In the genomic region with DNA sequence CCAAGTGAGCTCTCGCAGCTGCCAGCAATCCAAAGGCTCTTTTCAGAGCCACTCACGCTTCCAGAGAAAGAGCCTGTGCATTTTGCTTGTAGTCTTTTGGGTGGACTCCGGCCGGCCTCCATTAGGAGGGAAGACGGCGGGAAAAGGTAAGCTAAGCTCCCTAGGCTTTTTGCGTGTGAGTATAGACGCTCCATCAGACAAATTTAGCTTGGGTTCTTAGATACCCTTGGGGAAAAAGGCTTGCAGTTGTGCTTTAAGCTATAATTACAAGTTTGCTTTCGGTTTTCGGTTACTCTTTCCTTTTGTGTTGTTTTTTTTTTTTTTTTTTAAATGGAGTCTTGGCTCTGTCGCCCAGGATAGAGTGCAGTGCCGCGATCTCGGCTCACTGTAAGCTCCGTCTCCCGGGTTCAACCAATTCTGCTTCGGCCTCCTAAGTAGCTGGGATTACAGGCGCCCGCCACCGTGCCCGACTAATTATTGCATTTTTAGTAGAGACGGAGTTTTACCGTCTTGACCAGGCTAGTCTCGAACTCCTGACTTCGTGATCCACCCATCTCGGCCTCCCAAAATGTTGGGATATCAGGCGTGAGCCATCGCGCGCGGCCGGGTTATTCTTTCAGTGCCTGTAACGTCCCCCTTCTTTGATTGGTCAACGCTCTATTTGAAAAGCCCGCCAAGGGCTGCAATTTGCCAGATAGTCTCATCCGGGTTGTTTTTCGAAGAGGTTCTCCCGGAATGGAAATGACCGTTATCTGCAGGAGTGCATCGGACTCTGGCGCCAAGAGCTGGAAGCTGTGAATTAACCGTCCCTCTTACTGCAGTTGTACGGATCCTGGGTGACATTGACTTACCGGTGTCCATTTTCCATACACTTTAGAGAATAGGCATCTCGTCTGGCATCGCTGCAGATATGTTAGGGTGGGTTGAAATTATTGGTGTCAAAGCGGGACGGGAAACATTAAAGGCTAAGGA, we compare ENCODE assay signal across 8 cellular contexts. TPM values are rescaled to one million over a fixed set of nuclear protein-coding genes. Genes with fewer than 3 reads are reported as not detected.
DNase-seq lines count a peak whose midpoint lies in the region; ATAC-seq and TF ChIP-seq lines count a peak whose summit lies in the region.

No MANE protein-coding gene starts in this region.

- no peak for TF ChIP-seq CTCF in Caco-2 (IDR thresholded peaks at IDR 0.05; ENCODE audit: insufficient read depth in 1 of 2, low read depth in 1 of 2, low read length in 1 of 2, severe bottlenecking in 1 of 2, unreplicated experiment in 1 of 2)
- no peak for TF ChIP-seq CTCF in OCI-LY3 (IDR thresholded peaks at IDR 0.05; ENCODE audit: low read depth, low read length)
- no peak for TF ChIP-seq CTCF in esophagus squamous epithelium (IDR thresholded peaks at IDR 0.05)

- intact Hi-C loops in Caco-2 (cut with micrococcal nuclease; ENCODE audit: unreplicated experiment) (loop anchor here (1.0 to 10.0 kb wide), 9 partner anchors 29 to 1867 kb away; a partner anchor contains a TSS), esophagus squamous epithelium (cut with DNase I) (loop anchor here (5.0 to 10.0 kb wide), 2 partner anchors 82 to 729 kb away; a partner anchor contains a TSS)

- 0 to 1% methylated on average over 37 to 45 of the region's 48 CpGs for WGBS in esophagus squamous epithelium, 2 donors

- no peak for TF ChIP-seq RAD21 in Ishikawa (IDR thresholded peaks at IDR 0.05; ENCODE audit: low read depth)

- no peaks in the 10 kb centered on the region for H4K20me1 ChIP-seq in OCI-LY3 (ENCODE audit: insufficient read depth, low read length)

- CTCF ChIA-PET in Caco-2 (lab: Charles Lee) = interaction anchor here (0.9 to 2.0 kb wide), 5 partner anchors 27 to 643 kb away, joined by 3 to 11 read pairs (median 6); a partner anchor contains a TSS

- no TSS peak for BruUV-seq in Caco-2 (replicated peaks; lab: Mats Ljungman, UMichigan)

- peak; percentile 44 for ATAC-seq in stimulated activated memory B cell treated with anti-CD40 and anti-IgM and Interleukin-4, amounts not matched to agents 10 μg/mL and 1 μg/mL and 100 μg/mL, for 72 hours
- no peak for ATAC-seq in GM19395 (IDR thresholded peaks at IDR 0.05; ENCODE audit: unreplicated experiment)

- H3K79me2 ChIP-seq in OCI-LY3 (ENCODE audit: low read length) = peaks cover 6% of the 10 kb centered on the region; the same call in 1 of the 2 replicates

- peaks cover 41% of the 10 kb centered on the region for H3K4me1 Mint-ChIP-seq in Caco-2 (ENCODE audit: low read depth, unreplicated experiment)
- H3K4me1 Mint-ChIP-seq in stimulated activated memory B cell treated with anti-CD40 and anti-IgM and Interleukin-4, amounts not matched to agents 10 μg/mL and 1 μg/mL and 100 μg/mL, for 72 hours = peaks cover 30% of the 10 kb centered on the region

- TF ChIP-seq EP300 in Ishikawa (IDR thresholded peaks at IDR 0.05; ENCODE audit: borderline replicate concordance) = no peak

- DNase-seq in Caco-2 (peak; percentile 84 to 90), esophagus squamous epithelium (lab: John Stamatoyannopoulos, UW) (peak; percentile 41)
- DNase-seq in activated T-cell treated with anti-CD3 and anti-CD28 coated beads, Interleukin-2, amount 50 U/mL, for 48 hours = peak; percentile 85 to 86

- H3K9ac ChIP-seq in OCI-LY3 (ENCODE audit: low read length) = peak overlapping the region; percentile 98
- peak overlapping the region; percentile 98 for H3K9ac ChIP-seq in muscle layer of colon (ENCODE audit: low read length)

- POLR2A ChIA-PET in Caco-2 (lab: Charles Lee) = interaction anchor here (0.6 to 9.5 kb wide), 19 partner anchors 8 to 1867 kb away, joined by 3 to 620 read pairs (median 8); a partner anchor contains a TSS

- no peaks in the 10 kb centered on the region for H3K9me3 Mint-ChIP-seq in Caco-2 (ENCODE audit: unreplicated experiment)
- peaks cover 3% of the 10 kb centered on the region for H3K9me3 Mint-ChIP-seq in stimulated activated memory B cell treated with anti-CD40 and anti-IgM and Interleukin-4, amounts not matched to agents 10 μg/mL and 1 μg/mL and 100 μg/mL, for 72 hours

- peaks cover 10% of the 10 kb centered on the region for H3K27me3 Mint-ChIP-seq in Caco-2 (ENCODE audit: insufficient read depth, unreplicated experiment)
- H3K27me3 Mint-ChIP-seq in stimulated activated memory B cell treated with anti-CD40 and anti-IgM and Interleukin-4, amounts not matched to agents 10 μg/mL and 1 μg/mL and 100 μg/mL, for 72 hours = no peaks in the 10 kb centered on the region

- H3K36me3 ChIP-seq in Caco-2 (ENCODE audit: control insufficient read depth, insufficient read depth, low read length) (no peaks in the 10 kb centered on the region), OCI-LY3 (replicated peaks; ENCODE audit: low read depth, low read length) (no peaks in the 10 kb centered on the region), esophagus squamous epithelium (no peaks in the 10 kb centered on the region), muscle layer of colon (ENCODE audit: insufficient read depth, low read length) (no peaks in the 10 kb centered on the region)

- no peak overlapping the region for H3K4me3 Mint-ChIP-seq in Caco-2 (ENCODE audit: unreplicated experiment)
- H3K4me3 Mint-ChIP-seq in stimulated activated memory B cell treated with anti-CD40 and anti-IgM and Interleukin-4, amounts not matched to agents 10 μg/mL and 1 μg/mL and 100 μg/mL, for 72 hours = no peak overlapping the region

- H3K27ac ChIP-seq in OCI-LY3 (ENCODE audit: low read length) = peak overlapping the region; percentile 99
- peak overlapping the region; percentile 82 to 93 (median 92) for H3K27ac ChIP-seq in esophagus squamous epithelium
- H3K27ac ChIP-seq in muscle layer of colon (ENCODE audit: low read depth, low read length) = peak overlapping the region; percentile 84

- H3K4me3 ChIP-seq in Caco-2 (ENCODE audit: low read depth, low read length) (peak overlapping the region; percentile 79), OCI-LY3 (ENCODE audit: low read length) (peak overlapping the region; percentile 95), esophagus squamous epithelium (peak overlapping the region; percentile 29 to 75 (median 64)), muscle layer of colon (ENCODE audit: low read depth in 1 of 2, low read length in 2 of 2) (peak overlapping the region; percentile 45 to 96)

- H3K27me3 ChIP-seq in Caco-2 (replicated peaks; ENCODE audit: control insufficient read depth, insufficient read depth, low read length) (no peaks in the 10 kb centered on the region), OCI-LY3 (ENCODE audit: low read depth, low read length) (no peaks in the 10 kb centered on the region), esophagus squamous epithelium (peaks cover 0 to 41% (median 3%) of the 10 kb centered on the region in 4 donors), muscle layer of colon (ENCODE audit: control insufficient read depth in 1 of 2, insufficient read depth in 2 of 2, low read length in 2 of 2) (peaks cover 41 to 47% of the 10 kb centered on the region in 2 donors)

- peak overlapping the region; percentile 96 for H3K4me2 ChIP-seq in OCI-LY3 (ENCODE audit: low read length)

- no peak overlapping the region for H3K27ac Mint-ChIP-seq in Caco-2 (ENCODE audit: unreplicated experiment)
- H3K27ac Mint-ChIP-seq in stimulated activated memory B cell treated with anti-CD40 and anti-IgM and Interleukin-4, amounts not matched to agents 10 μg/mL and 1 μg/mL and 100 μg/mL, for 72 hours = no peak overlapping the region

- H3K9me3 ChIP-seq in Caco-2 = no peaks in the 10 kb centered on the region
- H3K9me3 ChIP-seq in OCI-LY3 (ENCODE audit: insufficient read depth, low read length) = no peaks in the 10 kb centered on the region; the same call in 1 of the 2 replicates
- H3K9me3 ChIP-seq in esophagus squamous epithelium = no peaks in the 10 kb centered on the region
- H3K9me3 ChIP-seq in muscle layer of colon (ENCODE audit: low read length) = no peaks in the 10 kb centered on the region

- no peak overlapping the region for H2AFZ ChIP-seq in OCI-LY3 (ENCODE audit: low read depth, low read length)

- peak in 2 of 4 donors; percentile 9 to 30 for TF ChIP-seq POLR2A in esophagus squamous epithelium (IDR thresholded peaks at IDR 0.05)

- H3K4me1 ChIP-seq in Caco-2 = peaks cover 25% of the 10 kb centered on the region
- H3K4me1 ChIP-seq in OCI-LY3 (ENCODE audit: low read length) = peaks cover 36% of the 10 kb centered on the region
- H3K4me1 ChIP-seq in esophagus squamous epithelium = peaks cover 8 to 63% (median 10%) of the 10 kb centered on the region in 3 donors
- peaks cover 19% of the 10 kb centered on the region for H3K4me1 ChIP-seq in muscle layer of colon (ENCODE audit: insufficient read depth, low read length)

- peaks cover 13% of the 10 kb centered on the region for H3K36me3 Mint-ChIP-seq in Caco-2 (ENCODE audit: insufficient read depth, unreplicated experiment)
- H3K36me3 Mint-ChIP-seq in stimulated activated memory B cell treated with anti-CD40 and anti-IgM and Interleukin-4, amounts not matched to agents 10 μg/mL and 1 μg/mL and 100 μg/mL, for 72 hours = no peaks in the 10 kb centered on the region

TF ChIP-seq in Ishikawa, 13 proteins besides CTCF, POLR2A, EP300 and RAD21:
- TF ChIP-seq YY1 (IDR thresholded peaks at IDR 0.05; ENCODE audit: low read depth) (no peak), FOXM1 (IDR thresholded peaks at IDR 0.05; ENCODE audit: borderline replicate concordance, low read depth) (peak; percentile 94), TCF12 (IDR thresholded peaks at IDR 0.05; ENCODE audit: low read depth) (no peak)

RNA-seq across cellular contexts. Expression of a gene that starts 18.1 kb away (rescaled TPM):
- total RNA-seq in Caco-2 (2022) (not detected in 2 replicates), esophagus squamous epithelium (not detected)
